In genomic region chr15:73386238-73386637, GRCh38 we compare ENCODE assay signal across 35 cellular contexts. TPM values are rescaled to one million over a fixed set of nuclear protein-coding genes. Genes with fewer than 3 reads are reported as not detected.
"Had no signal": no experiment of that assay in that cellular context is flagged by ENCODE, and none has a peak within 500 bp of the region (broad histone marks: within the 10 kb centered on the region; RNA-seq: fewer than 3 reads in every experiment).

No MANE protein-coding gene starts in this region.

- DNase-seq: activated CD4-positive, alpha-beta memory T cell treated with anti-CD3 and anti-CD28 coated beads, Interleukin-2, amount 10 ng/mL, durations not matched to agents 7 days and 5 days; activated CD4-positive, alpha-beta T cell treated with anti-CD3 and anti-CD28 coated beads for 1 hour; activated CD4-positive, alpha-beta T cell treated with anti-CD3 and anti-CD28 coated beads for 48 hours; activated CD4-positive, CD25-positive, alpha-beta regulatory T cell; activated CD8-positive, alpha-beta memory T cell treated with anti-CD3 and anti-CD28 coated beads for 24 hours; activated CD8-positive, alpha-beta memory T cell treated with anti-CD3 and anti-CD28 coated beads, Interleukin-2, amount 10 ng/mL, durations not matched to agents 7 days and 5 days; activated CD8-positive, alpha-beta memory T cell treated with anti-CD3 and anti-CD28 coated beads, Interleukin-2, amount 50 U/mL, for 48 hours; activated effector memory CD4-positive, alpha-beta T cell treated with Interleukin-2 at 50 U/mL for 16 hours; activated naive CD4-positive, alpha-beta T cell treated with anti-CD3 and anti-CD28 coated beads, Interleukin-2, amount 10 ng/mL, durations not matched to agents 7 days and 5 days; activated naive CD8-positive, alpha-beta T cell treated with anti-CD3 and anti-CD28 coated beads, Interleukin-2, amount 50 U/mL, for 24 hours; activated T-cell treated with anti-CD3 and anti-CD28 coated beads, Interleukin-2, amount 50 U/mL, for 48 hours; anterior cingulate cortex; central memory CD4-positive, alpha-beta T cell; MM.1S; MV-4-11; NCI-H1092; NCI-H1436 treated with DMSO at 0.1 percent for 48 hours; NCI-H1694 treated with DMSO at 0.1 percent for 48 hours; NCI-H2029; NCI-H345; NCI-H524 treated with DMSO at 0.1 percent for 48 hours; PC-3; Peyer's patch; Right ventricle myocardium superior; RPMI8226; SJCRH30; T1000; WERI-Rb-1 had no signal

- H3K27ac ChIP-seq: Peyer's patch, SJCRH30, SK-N-MC, WERI-Rb-1 had no signal

- H3K4me3 ChIP-seq: Peyer's patch, SJCRH30, SK-N-MC had no signal

- H3K4me1 ChIP-seq: SJCRH30 had no signal

- FAIRE-seq: bronchial epithelial cell had no signal

- H3K27me3 ChIP-seq: Peyer's patch had no signal

- H3K9me3 ChIP-seq: Peyer's patch, SJCRH30 had no signal

- H3K36me3 ChIP-seq: Peyer's patch, SJCRH30, WERI-Rb-1 had no signal

- ATAC-seq: activated CD8-positive, alpha-beta memory T cell treated with anti-CD3 and anti-CD28 coated beads, Interleukin-2, amount 10 ng/mL, durations not matched to agents 7 days and 5 days; activated naive CD8-positive, alpha-beta T cell treated with anti-CD3 and anti-CD28 coated beads, Interleukin-2, amount 50 U/mL, for 24 hours; PC-3 had no signal

RNA-seq across cellular contexts. Expression of gene HCN4, which starts 17.5 kb away (rescaled TPM):
- total RNA-seq: activated CD4-positive, alpha-beta memory T cell treated with anti-CD3 and anti-CD28 coated beads, Interleukin-2, amount 10 ng/mL, durations not matched to agents 7 days and 5 days; activated CD8-positive, alpha-beta memory T cell treated with anti-CD3 and anti-CD28 coated beads, Interleukin-2, amount 10 ng/mL, durations not matched to agents 7 days and 5 days; bronchial epithelial cell; LHCN-M2; NCI-H460; PC-3; SJCRH30; T-helper 1 cell treated with Interleukin-12 subunit alpha and Interleukin-12 subunit beta and Interleukin-4 antibody, amounts not matched to agents 30 ng/mL and 1 ng/mL, for 36 hours; T-helper 2 cell treated with Interferon-gamma antibody and Interleukin-4, amounts not matched to agents 100 ng/mL and 5 ng/mL, for 36 hours had no signal

RNA-seq across cellular contexts. Expression of gene REC114, which starts 56.7 kb away (rescaled TPM):
- total RNA-seq: activated CD4-positive, alpha-beta memory T cell treated with anti-CD3 and anti-CD28 coated beads, Interleukin-2, amount 10 ng/mL, durations not matched to agents 7 days and 5 days; activated CD8-positive, alpha-beta memory T cell treated with anti-CD3 and anti-CD28 coated beads, Interleukin-2, amount 10 ng/mL, durations not matched to agents 7 days and 5 days; bronchial epithelial cell; cerebellum; LHCN-M2; NCI-H460; PC-3; Peyer's patch; SJCRH30; T-helper 1 cell treated with Interleukin-12 subunit alpha and Interleukin-12 subunit beta and Interleukin-4 antibody, amounts not matched to agents 30 ng/mL and 1 ng/mL, for 36 hours; T-helper 2 cell treated with Interferon-gamma antibody and Interleukin-4, amounts not matched to agents 100 ng/mL and 5 ng/mL, for 36 hours had no signal
